In genomic region chr20:36199293-36200257, GRCh38 we compare ENCODE assay signal across 8 cellular contexts. TPM values are rescaled to one million over a fixed set of nuclear protein-coding genes. Genes with fewer than 3 reads are reported as not detected.
DNase-seq lines count a peak whose midpoint lies in the region; ATAC-seq and TF ChIP-seq lines count a peak whose summit lies in the region.

No MANE protein-coding gene starts in this region.

- peak; percentile 94 for TF ChIP-seq CTCF in GM12875 (IDR thresholded peaks at IDR 0.05; ENCODE audit: borderline replicate concordance, insufficient read depth, low read depth, low read length)

- peak; percentile 82 for ATAC-seq in left ventricle myocardium superior
- no peak for ATAC-seq in GM19324 (IDR thresholded peaks at IDR 0.05; ENCODE audit: low FRiP score, unreplicated experiment)
- no peak for ATAC-seq in HG03175 (IDR thresholded peaks at IDR 0.05; ENCODE audit: unreplicated experiment)

- DNase-seq in NCI-H1436 treated with DMSO at 0.1 percent for 48 hours (lab: John Stamatoyannopoulos, UW) (peak; percentile 8), T-helper 1 cell (peak; percentile 30 to 69 (median 53)), amniotic epithelial cell (ENCODE audit: low read depth) (peak; percentile 73), left ventricle myocardium superior (peak; percentile 77), retina (peak; percentile 90)

- intact Hi-C loops in left ventricle myocardium superior (cut with micrococcal nuclease): loop anchor here (5.0 kb wide), 1 partner anchor 42 kb away; no protein-coding TSS in a partner anchor

- no peak overlapping the region for H3K4me3 ChIP-seq in GM12875 (ENCODE audit: low read depth, low read length)

RNA-seq across cellular contexts. Expression of gene AAR2, which starts 36.7 kb away (rescaled TPM):
- 14.8 TPM for total RNA-seq in left ventricle myocardium superior

RNA-seq across cellular contexts. Expression of gene EPB41L1, which starts 45.0 kb away (rescaled TPM):
- 19.6 TPM for total RNA-seq in left ventricle myocardium superior

Comparison
In these comparisons a context has a peak if more than half of its experiments do, and no peak if none do; other contexts are left out.
1. DNase-seq: peak in every context shown above with its lines; median percentile 90 in retina; 77 in left ventricle myocardium superior; 73 in amniotic epithelial cell; 53 in T-helper 1 cell; 8 in NCI-H1436 treated with DMSO at 0.1 percent for 48 hours.